15 cellular contexts compared by ENCODE assay signal in the genomic region with DNA sequence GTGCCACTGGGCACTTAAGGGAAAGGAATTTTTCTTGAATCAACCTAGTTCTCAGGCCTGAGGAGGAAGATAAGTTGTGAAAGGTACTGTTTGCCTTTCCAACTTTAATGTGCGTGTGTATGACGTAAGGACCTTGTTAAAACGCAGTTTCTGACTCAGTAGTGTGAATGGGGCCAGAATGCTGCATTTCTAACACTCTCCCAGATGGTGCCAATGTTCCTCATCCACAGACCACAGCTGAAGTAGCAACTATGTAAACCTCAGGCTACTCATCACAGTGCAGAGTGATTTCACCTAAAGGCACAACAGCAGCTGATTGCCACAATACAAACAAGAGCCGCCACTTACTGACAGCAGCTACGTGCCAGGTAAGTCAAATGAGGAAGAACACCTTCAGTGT.
DNase-seq lines count a peak whose midpoint lies in the region; ATAC-seq, FAIRE-seq and TF ChIP-seq lines count a peak whose summit lies in the region.
"Had no signal": no experiment of that assay in that cellular context is flagged by ENCODE, and none has a peak within 500 bp of the region (broad histone marks: within the 10 kb centered on the region; RNA-seq: fewer than 3 reads in every experiment).

No MANE protein-coding gene starts in this region.

- no peak overlapping the region for H2BK120ac ChIP-seq in H1 (replicated peaks; ENCODE audit: low read depth, low read length)

- no peak overlapping the region for H4K8ac ChIP-seq in H1 (ENCODE audit: extremely low read depth, insufficient read depth, low read length)

- H4K5ac ChIP-seq in H1 (ENCODE audit: insufficient read length, low read depth, low read length), result no peak overlapping the region

- H3K36me3 Mint-ChIP-seq in MCF 10A (ENCODE audit: insufficient read depth, unreplicated experiment), result no peaks in the 10 kb centered on the region
- H3K36me3 Mint-ChIP-seq in activated CD8-positive, alpha-beta T cell treated with anti-CD3 and anti-CD28 coated beads, Interleukin-2, amount 10 ng/mL, durations not matched to agents 7 days and 5 days (ENCODE audit: low read depth), result no peaks in the 10 kb centered on the region
- H3K36me3 Mint-ChIP-seq: naive thymus-derived CD4-positive, alpha-beta T cell had no signal

- no peak overlapping the region for H2AK5ac ChIP-seq in H1 (ENCODE audit: low read depth, low read length)

- H3K9me3 ChIP-seq in mammary epithelial cell (replicated peaks; ENCODE audit: insufficient read depth, low read length) (no peaks in the 10 kb centered on the region), H1 (ENCODE audit: insufficient read depth in 2 of 2, low read depth in 1 of 2, low read length in 1 of 2) (no peaks in the 10 kb centered on the region)
- H3K9me3 ChIP-seq: ascending aorta, SJCRH30 had no signal

- H3K9ac ChIP-seq in mammary epithelial cell (ENCODE audit: insufficient read depth, low read length) (no peak overlapping the region), H1 (replicated peaks in 1 of 4; ENCODE audit: extremely low read depth in 1 of 4, low read depth in 3 of 4, low read length in 3 of 4) (no peak overlapping the region)

- TF ChIP-seq EP300 in H1 (IDR thresholded peaks at IDR 0.05; ENCODE audit: borderline replicate concordance in 1 of 2, low read depth in 2 of 2, low read length in 2 of 2), result no peak

- H3K4ac ChIP-seq in H1 (replicated peaks; ENCODE audit: insufficient read length, low read depth, low read length), result no peak overlapping the region

- dilution Hi-C loops in mammary epithelial cell (cut with HindIII; ENCODE audit: low sequenced_read_pairs), result no loop called here

- H4K91ac ChIP-seq in H1 (replicated peaks; ENCODE audit: insufficient read length, low read length), result no peak overlapping the region

- POLR2A ChIA-PET in MCF 10A (lab: Yijun Ruan, JAX), result interaction anchor here (0.7 kb wide), 1 partner anchor 20 kb away, joined by 3 read pairs; no protein-coding TSS in a partner anchor
- POLR2A ChIA-PET in H1 (lab: Charles Lee; ENCODE audit: partially characterized antibody), result no interaction called here
- POLR2A ChIA-PET in activated CD8-positive, alpha-beta T cell treated with anti-CD3 and anti-CD28 coated beads, Interleukin-2, amount 10 ng/mL, durations not matched to agents 7 days and 5 days (lab: Charles Lee), result no interaction called here

- H3K27ac Mint-ChIP-seq in MCF 10A (ENCODE audit: low read depth, unreplicated experiment), result no peak overlapping the region
- H3K27ac Mint-ChIP-seq in activated CD8-positive, alpha-beta T cell treated with anti-CD3 and anti-CD28 coated beads, Interleukin-2, amount 10 ng/mL, durations not matched to agents 7 days and 5 days, result no peak overlapping the region
- H3K27ac Mint-ChIP-seq: activated CD4-positive, alpha-beta T cell treated with anti-CD3 and anti-CD28 coated beads for 36 hours; naive thymus-derived CD4-positive, alpha-beta T cell had no signal

- DNase-seq in MCF 10A (ENCODE audit: unreplicated experiment) (peak; percentile 39), mammary epithelial cell (no peak), NCI-H510A treated with DMSO at 0.1 percent for 48 hours (lab: John Stamatoyannopoulos, UW) (peak; percentile 90), H1 (ENCODE audit: low read depth in 1 of 2, low spot score in 2 of 2) (no peak), DMS 273 (lab: John Stamatoyannopoulos, UW; ENCODE audit: unreplicated experiment) (no peak), NCI-H2227 treated with DMSO at 0.1 percent for 48 hours (lab: John Stamatoyannopoulos, UW) (no peak)
- DNase-seq in activated CD8-positive, alpha-beta T cell treated with anti-CD3 and anti-CD28 coated beads, Interleukin-2, amount 10 ng/mL, durations not matched to agents 7 days and 5 days, result no peak
- DNase-seq: activated CD4-positive, alpha-beta T cell treated with anti-CD3 and anti-CD28 coated beads for 36 hours; activated CD8-positive, alpha-beta memory T cell treated with anti-CD3 and anti-CD28 coated beads, Interleukin-2, amount 50 U/mL, for 4 hours; activated gamma-delta T cell treated with Interleukin-2 at 50 U/mL for 16 hours; naive thymus-derived CD4-positive, alpha-beta T cell; SJCRH30; stimulated activated naive CD4-positive, alpha-beta T cell treated with Interleukin-2 at 50 U/mL for 16 hours had no signal

- H2BK20ac ChIP-seq in H1 (ENCODE audit: low read length), result no peak overlapping the region

- no peak for ATAC-seq in activated CD8-positive, alpha-beta T cell treated with anti-CD3 and anti-CD28 coated beads, Interleukin-2, amount 10 ng/mL, durations not matched to agents 7 days and 5 days
- no peak for ATAC-seq in HG02973 (IDR thresholded peaks at IDR 0.05; ENCODE audit: unreplicated experiment)
- ATAC-seq: activated CD4-positive, alpha-beta T cell treated with anti-CD3 and anti-CD28 coated beads for 36 hours; naive thymus-derived CD4-positive, alpha-beta T cell had no signal

- H3K36me3 ChIP-seq in mammary epithelial cell (ENCODE audit: insufficient read depth, low read length) (no peaks in the 10 kb centered on the region), H1 (ENCODE audit: control insufficient read depth in 2 of 4, insufficient read depth in 4 of 4, low read length in 3 of 4) (no peaks in the 10 kb centered on the region)
- H3K36me3 ChIP-seq: ascending aorta, SJCRH30 had no signal

- H3K56ac ChIP-seq in H1 (replicated peaks; ENCODE audit: insufficient read length, low read depth, low read length), result no peak overlapping the region

- H3K4me2 ChIP-seq in mammary epithelial cell (ENCODE audit: insufficient read depth, low read depth, low read length), result no peak overlapping the region
- no peak overlapping the region for H3K4me2 ChIP-seq in H1 (ENCODE audit: insufficient read depth in 1 of 2, low read depth in 2 of 2, low read length in 2 of 2)

- H3K4me3 ChIP-seq in mammary epithelial cell (replicated peaks in 1 of 3; ENCODE audit: insufficient read depth in 1 of 3, low read depth in 2 of 3, low read length in 3 of 3) (no peak overlapping the region), H1 (ENCODE audit: extremely low read depth in 1 of 4, insufficient read depth in 2 of 4, low read depth in 3 of 4, low read length in 4 of 4) (no peak overlapping the region)
- H3K4me3 ChIP-seq: ascending aorta, SJCRH30 had no signal

- H3K79me2 ChIP-seq in mammary epithelial cell (ENCODE audit: insufficient read depth, low read length) (no peaks in the 10 kb centered on the region), H1 (ENCODE audit: control insufficient read depth in 1 of 2, insufficient read depth in 2 of 2, low read length in 2 of 2) (no peaks in the 10 kb centered on the region)

- no peak overlapping the region for H3K14ac ChIP-seq in H1 (ENCODE audit: insufficient read length)

- H4K20me1 ChIP-seq in mammary epithelial cell (ENCODE audit: insufficient read depth, low read length), result no peaks in the 10 kb centered on the region
- H4K20me1 ChIP-seq in H1 (replicated peaks in 1 of 2; ENCODE audit: control insufficient read depth in 1 of 2, insufficient read depth in 2 of 2, low read length in 2 of 2), result no peaks in the 10 kb centered on the region

- no peaks in the 10 kb centered on the region for H3K27me3 ChIP-seq in mammary epithelial cell (ENCODE audit: insufficient read depth, low read length)
- no peaks in the 10 kb centered on the region for H3K27me3 ChIP-seq in H1 (replicated peaks in 1 of 4; ENCODE audit: control insufficient read depth in 3 of 4, extremely low read depth in 1 of 4, insufficient read depth in 3 of 4, low read length in 3 of 4)
- H3K27me3 ChIP-seq: ascending aorta, SJCRH30 had no signal

- H3K4me1 ChIP-seq in mammary epithelial cell (ENCODE audit: insufficient read depth, low read length) (no peaks in the 10 kb centered on the region), H1 (replicated peaks in 1 of 4; ENCODE audit: control insufficient read depth in 3 of 4, insufficient read depth in 4 of 4, low read length in 3 of 4) (peaks cover 0 to 5% (median 0%) of the 10 kb centered on the region in 4 experiments; a peak in 2 of 7 replicates)
- H3K4me1 ChIP-seq: ascending aorta, SJCRH30 had no signal

- H3K27ac ChIP-seq in mammary epithelial cell (ENCODE audit: insufficient read depth, low read depth, low read length) (no peak overlapping the region), H1 (ENCODE audit: low read depth, low read length) (no peak overlapping the region)
- H3K27ac ChIP-seq: ascending aorta, SJCRH30 had no signal

- no peak overlapping the region for H3K23ac ChIP-seq in H1 (ENCODE audit: insufficient read length)

- H3K9me3 Mint-ChIP-seq in MCF 10A (ENCODE audit: unreplicated experiment), result no peaks in the 10 kb centered on the region
- no peaks in the 10 kb centered on the region for H3K9me3 Mint-ChIP-seq in activated CD8-positive, alpha-beta T cell treated with anti-CD3 and anti-CD28 coated beads, Interleukin-2, amount 10 ng/mL, durations not matched to agents 7 days and 5 days (ENCODE audit: insufficient read depth)

- 34% methylated on average over 5 of the region's 5 CpGs for WGBS in mammary epithelial cell (ENCODE audit: low coverage, missing lambda C conversion rate)
- 95% methylated on average over 5 of the region's 5 CpGs; no CpG with 5 or more reads in 1 of the 2 experiments for WGBS in H1 (ENCODE audit: extremely low coverage in 1 of 2, insufficient coverage in 1 of 2, insufficient read length in 1 of 2, insufficient replicate concordance in 2 of 2, low coverage in 1 of 2, low lambda C conversion rate in 2 of 2, missing lambda C conversion rate in 1 of 2), 2 experiments

- no peak overlapping the region; the same call in 1 of the 2 replicates for H2BK15ac ChIP-seq in H1 (ENCODE audit: low read length)

- H3K4me3 Mint-ChIP-seq in MCF 10A (ENCODE audit: unreplicated experiment), result no peak overlapping the region
- no peak overlapping the region for H3K4me3 Mint-ChIP-seq in activated CD8-positive, alpha-beta T cell treated with anti-CD3 and anti-CD28 coated beads, Interleukin-2, amount 10 ng/mL, durations not matched to agents 7 days and 5 days
- H3K4me3 Mint-ChIP-seq: activated CD4-positive, alpha-beta T cell treated with anti-CD3 and anti-CD28 coated beads for 36 hours; naive thymus-derived CD4-positive, alpha-beta T cell had no signal

- H2BK12ac ChIP-seq in H1 (ENCODE audit: low read depth, low read length), result no peak overlapping the region

- no peak for TF ChIP-seq RAD21 in H1 (IDR thresholded peaks at IDR 0.05 in 1 of 2, conservative IDR thresholded peaks at IDR 0.05 in 1 of 2; ENCODE audit: low read depth in 2 of 2, low read length in 2 of 2)

- no peaks in the 10 kb centered on the region for H3K23me2 ChIP-seq in H1 (ENCODE audit: low read depth, low read length)

- H2AFZ ChIP-seq in mammary epithelial cell (ENCODE audit: low read depth, low read length) (no peak overlapping the region), H1 (ENCODE audit: low read length) (peak overlapping the region; percentile 28; the same call in 1 of the 2 replicates)

- in situ Hi-C loops in mammary epithelial cell (cut with MboI; ENCODE audit: low sequenced_read_pairs in 2 of 2), result no loop called here

- FAIRE-seq in H1 (lab: Jason Lieb, UNC), result no peak

- no peaks in the 10 kb centered on the region for H3K79me1 ChIP-seq in H1 (ENCODE audit: low read depth, low read length)

- H2BK5ac ChIP-seq in H1 (ENCODE audit: low read depth, low read length), result no peak overlapping the region

- peaks cover 3% of the 10 kb centered on the region for H3K4me1 Mint-ChIP-seq in MCF 10A (ENCODE audit: insufficient read depth, unreplicated experiment)
- no peaks in the 10 kb centered on the region for H3K4me1 Mint-ChIP-seq in activated CD8-positive, alpha-beta T cell treated with anti-CD3 and anti-CD28 coated beads, Interleukin-2, amount 10 ng/mL, durations not matched to agents 7 days and 5 days (ENCODE audit: low read depth)
- H3K4me1 Mint-ChIP-seq: activated CD4-positive, alpha-beta T cell treated with anti-CD3 and anti-CD28 coated beads for 36 hours; naive thymus-derived CD4-positive, alpha-beta T cell had no signal

- CTCF ChIA-PET in MCF 10A (lab: Yijun Ruan, JAX), result interaction anchor here (1.4 kb wide), 1 partner anchor 57 kb away, joined by 4 read pairs; no protein-coding TSS in a partner anchor
- CTCF ChIA-PET in mammary epithelial cell (lab: Charles Lee; ENCODE audit: low non-redundant PET), result no interaction called here
- CTCF ChIA-PET in H1 (lab: Charles Lee; ENCODE audit: partially characterized antibody), result interaction anchor here (0.6 to 1.3 kb wide), 3 partner anchors 122 to 254 kb away, joined by 3 read pairs; no protein-coding TSS in a partner anchor
- CTCF ChIA-PET in activated CD8-positive, alpha-beta T cell treated with anti-CD3 and anti-CD28 coated beads, Interleukin-2, amount 10 ng/mL, durations not matched to agents 7 days and 5 days (lab: Charles Lee), result no interaction called here

- intact Hi-C loops in MCF 10A (cut with micrococcal nuclease) (no loop called here), mammary epithelial cell (cut with micrococcal nuclease) (no loop called here)

- no peak for TF ChIP-seq POLR2A in H1 (IDR thresholded peaks at IDR 0.05; ENCODE audit: control extremely low read depth in 1 of 2, low read depth in 2 of 2, low read length in 2 of 2)

- TF ChIP-seq CTCF in MCF 10A (IDR thresholded peaks at IDR 0.05; ENCODE audit: unreplicated experiment), result no peak
- no peak for TF ChIP-seq CTCF in mammary epithelial cell (conservative IDR thresholded peaks at IDR 0.05 in 1 of 2, IDR thresholded peaks at IDR 0.05 in 1 of 2; ENCODE audit: extremely low read depth in 1 of 2, insufficient read depth in 1 of 2, low read depth in 1 of 2, low read length in 2 of 2)
- no peak for TF ChIP-seq CTCF in H1 (IDR thresholded peaks at IDR 0.05; ENCODE audit: control extremely low read depth in 1 of 3, insufficient read depth in 1 of 3, low read depth in 1 of 3, low read length in 3 of 3)

- no peaks in the 10 kb centered on the region for H3K27me3 Mint-ChIP-seq in MCF 10A (ENCODE audit: insufficient read depth, unreplicated experiment)
- no peaks in the 10 kb centered on the region for H3K27me3 Mint-ChIP-seq in activated CD8-positive, alpha-beta T cell treated with anti-CD3 and anti-CD28 coated beads, Interleukin-2, amount 10 ng/mL, durations not matched to agents 7 days and 5 days (ENCODE audit: low read depth)
- H3K27me3 Mint-ChIP-seq: activated CD4-positive, alpha-beta T cell treated with anti-CD3 and anti-CD28 coated beads for 36 hours had no signal

- no peak overlapping the region for H3K18ac ChIP-seq in H1 (ENCODE audit: extremely low read depth, low read length)

- BruUV-seq in MCF 10A (replicated peaks; lab: Mats Ljungman, UMichigan) (no TSS peak), mammary epithelial cell (replicated peaks; lab: Mats Ljungman, UMichigan) (no TSS peak)

Comparison
In these comparisons a context has a peak if more than half of its experiments do, and no peak if none do; other contexts are left out.
1. DNase-seq: peak in MCF 10A (single experiment) and NCI-H510A treated with DMSO at 0.1 percent for 48 hours (single experiment); none in mammary epithelial cell (single experiment), H1 (0 of 2), activated CD8-positive, alpha-beta T cell treated with anti-CD3 and anti-CD28 coated beads, Interleukin-2, amount 10 ng/mL, durations not matched to agents 7 days and 5 days (single experiment), DMS 273 (single experiment) and NCI-H2227 treated with DMSO at 0.1 percent for 48 hours (single experiment).
2. CTCF ChIA-PET loops: an anchor here in MCF 10A (1.4 kb wide) and H1 (0.6 to 1.3 kb wide); none called in mammary epithelial cell and activated CD8-positive, alpha-beta T cell treated with anti-CD3 and anti-CD28 coated beads, Interleukin-2, amount 10 ng/mL, durations not matched to agents 7 days and 5 days.